ENCODE assay signal across 21 cellular contexts in genomic region chr4:125760956-125761355, GRCh38.
A peak's percentile ranks its signal among the peaks of the same experiment; 100 is the strongest.
DNase-seq lines count a peak whose midpoint lies in the region; ATAC-seq and TF ChIP-seq lines count a peak whose summit lies in the region.
"Had no signal": no experiment of that assay in that cellular context is flagged by ENCODE, and none has a peak within 500 bp of the region (broad histone marks: within the 10 kb centered on the region; RNA-seq: fewer than 3 reads in every experiment).

No MANE protein-coding gene starts in this region.

- in situ Hi-C loops in transverse colon (cut with MboI; ENCODE audit: low pct_ligation_motif_present in 1 of 4, low pct_unique_long_range_greater_than_20kb in 1 of 4, low sequenced_read_pairs in 3 of 4), result no loop called here

- TF ChIP-seq CTCF in BE2C (IDR thresholded peaks at IDR 0.05; ENCODE audit: low read depth, low read length) (no peak), transverse colon (IDR thresholded peaks at IDR 0.05) (no peak)

- peaks cover 29% of the 10 kb centered on the region for H3K4me1 ChIP-seq in BE2C
- no peaks in the 10 kb centered on the region for H3K4me1 ChIP-seq in transverse colon
- H3K4me1 ChIP-seq: A549 had no signal

- H3K27me3 ChIP-seq in BE2C, result no peaks in the 10 kb centered on the region
- H3K27me3 ChIP-seq in transverse colon, result no peaks in the 10 kb centered on the region

- intact Hi-C loops in transverse colon (cut with DNase I; ENCODE audit: low total_unique reads), result loop anchor here (10.0 kb wide), 1 partner anchor 1064 kb away; no protein-coding TSS in a partner anchor

- ATAC-seq in GM19324 (IDR thresholded peaks at IDR 0.05; ENCODE audit: low FRiP score, unreplicated experiment) (peak; percentile 85), HG03432 (IDR thresholded peaks at IDR 0.05; ENCODE audit: unreplicated experiment) (peak; percentile 71), HG03135 (IDR thresholded peaks at IDR 0.05; ENCODE audit: unreplicated experiment) (no peak)
- ATAC-seq: A549 had no signal

- no peak for TF ChIP-seq EP300 in transverse colon (IDR thresholded peaks at IDR 0.05; ENCODE audit: low read depth)

- no peak for TF ChIP-seq POLR2A in transverse colon (IDR thresholded peaks at IDR 0.05)

- WGBS in transverse colon (ENCODE audit: low coverage in 1 of 2), 2 donors, result 41 to 56% methylated on average over 3 of the region's 3 CpGs

- no peaks in the 10 kb centered on the region for H3K9me3 ChIP-seq in BE2C
- no peaks in the 10 kb centered on the region for H3K9me3 ChIP-seq in transverse colon
- H3K9me3 ChIP-seq: A549 had no signal

- H3K4me3 ChIP-seq in BE2C (ENCODE audit: low read depth, low read length), result no peak overlapping the region
- H3K4me3 ChIP-seq in transverse colon, result no peak overlapping the region
- H3K4me3 ChIP-seq: A549 had no signal

- no peak overlapping the region for H3K27ac ChIP-seq in transverse colon
- H3K27ac ChIP-seq: A549 had no signal

- DNase-seq in BE2C, result peak; percentile 23
- DNase-seq in SK-N-DZ (ENCODE audit: low spot score), result peak; percentile 20
- DNase-seq in SKM-1 (lab: John Stamatoyannopoulos, UW; ENCODE audit: unreplicated experiment), result no peak
- no peak for DNase-seq in activated CD4-positive, alpha-beta T cell treated with anti-CD3 and anti-CD28 coated beads, Interleukin-2, amount 50 U/mL, for 4 hours
- no peak for DNase-seq in transverse colon
- DNase-seq: 8988T; ACHN; AML-193; C1 segment of cervical spinal cord; Calu3; CD4-positive, alpha-beta memory T cell; COR-L47; DMS53; DMS79 treated with DMSO at 0.1 percent for 48 hours; GF-D8; H7; HCEC 1CT had no signal

- no peaks in the 10 kb centered on the region for H3K36me3 ChIP-seq in BE2C
- H3K36me3 ChIP-seq in transverse colon, result no peaks in the 10 kb centered on the region

Comparison
In these comparisons a context has a peak if more than half of its experiments do, and no peak if none do; other contexts are left out.
1. DNase-seq: peak in BE2C (single experiment) and SK-N-DZ (single experiment); none in SKM-1 (single experiment), activated CD4-positive, alpha-beta T cell treated with anti-CD3 and anti-CD28 coated beads, Interleukin-2, amount 50 U/mL, for 4 hours (0 of 2) and transverse colon (single experiment).